Comparison of ENCODE assay signal across 20 cellular contexts in the genomic region with DNA sequence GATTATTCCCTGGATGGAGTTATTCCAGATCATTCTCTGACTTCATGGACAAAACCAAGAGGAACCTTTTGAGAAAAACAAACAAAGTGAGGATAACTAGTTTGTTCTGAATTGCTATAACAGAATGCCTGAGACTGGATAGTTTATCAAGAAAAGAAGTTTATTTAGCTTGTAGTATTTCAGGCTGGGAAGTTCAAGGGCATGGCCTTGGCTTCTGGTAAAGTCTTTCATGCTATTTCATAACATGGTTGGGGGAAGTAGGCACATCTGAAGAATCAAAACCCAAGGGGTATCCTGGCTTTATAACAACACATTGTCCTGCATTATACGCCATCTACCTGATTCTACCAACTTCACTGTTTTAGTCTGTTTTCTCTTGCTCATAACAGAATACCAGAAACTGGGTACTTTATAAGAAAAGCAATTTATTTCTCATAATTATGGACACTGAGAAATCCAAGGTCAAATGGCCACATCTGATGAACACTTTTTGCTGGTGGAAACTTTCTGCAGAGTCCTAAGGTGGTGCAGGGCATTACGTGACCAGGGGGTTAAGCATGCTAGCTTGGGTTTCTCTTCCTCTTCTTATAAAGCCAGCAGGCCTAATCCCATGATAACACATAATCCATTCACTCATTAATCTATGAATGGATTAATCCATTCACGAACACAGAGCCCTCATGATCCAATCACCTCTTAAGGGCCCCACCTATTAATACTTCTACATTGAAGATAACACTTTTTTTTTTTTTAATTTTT.
"Had no signal": no experiment of that assay in that cellular context is flagged by ENCODE, and none has a peak within 500 bp of the region (broad histone marks: within the 10 kb centered on the region; RNA-seq: fewer than 3 reads in every experiment).

No MANE protein-coding gene starts in this region.

- H3K4me1 ChIP-seq: lower lobe of right lung, prostate gland, right atrium auricular region, spleen, tibial artery had no signal

- H3K36me3 ChIP-seq: lower lobe of right lung, prostate gland, right atrium auricular region, spleen, tibial artery had no signal

- ATAC-seq: left ventricle myocardium superior; lower lobe of right lung; naive thymus-derived CD8-positive, alpha-beta T cell; stimulated activated memory B cell treated with anti-CD40 and anti-IgM and Interleukin-4, amounts not matched to agents 10 μg/mL and 1 μg/mL and 100 μg/mL, for 72 hours; stimulated activated naive CD8-positive, alpha-beta T cell treated with anti-CD3 and anti-CD28 coated beads, Interleukin-15, Interleukin-2, amounts not matched to agents 100 U/mL and 50 U/mL, for 24 hours had no signal

- H3K27ac ChIP-seq: dorsolateral prefrontal cortex, lower lobe of right lung, prostate gland, right atrium auricular region, skin epidermis, spleen, testis, tibial artery had no signal

- FAIRE-seq: frontal cortex, keratinocyte had no signal

- DNase-seq: dorsolateral prefrontal cortex; effector CD4-positive, alpha-beta T cell; hypothalamus; left ventricle myocardium superior; lower lobe of right lung; naive thymus-derived CD8-positive, alpha-beta T cell; nephron progenitor cell; nucleus accumbens; spleen; stimulated activated CD4-positive, alpha-beta T cell treated with anti-CD3 and anti-CD28 coated beads, Interleukin-4, amount 100 ng/mL, for 4 hours; stimulated activated naive CD8-positive, alpha-beta T cell treated with anti-CD3 and anti-CD28 coated beads, Interleukin-15, Interleukin-2, amounts not matched to agents 100 U/mL and 50 U/mL, for 24 hours; substantia nigra; testis; tibial artery had no signal

- H3K27me3 ChIP-seq: right atrium auricular region, testis had no signal

- H3K9me3 ChIP-seq: lower lobe of right lung, prostate gland, right atrium auricular region, spleen, testis, tibial artery had no signal

- H3K4me3 ChIP-seq: dorsolateral prefrontal cortex, lower lobe of right lung, prostate gland, right atrium auricular region, skin epidermis, spleen, testis, tibial artery had no signal
